Comparison of ENCODE assay signal across 4 cellular contexts in the genomic region with DNA sequence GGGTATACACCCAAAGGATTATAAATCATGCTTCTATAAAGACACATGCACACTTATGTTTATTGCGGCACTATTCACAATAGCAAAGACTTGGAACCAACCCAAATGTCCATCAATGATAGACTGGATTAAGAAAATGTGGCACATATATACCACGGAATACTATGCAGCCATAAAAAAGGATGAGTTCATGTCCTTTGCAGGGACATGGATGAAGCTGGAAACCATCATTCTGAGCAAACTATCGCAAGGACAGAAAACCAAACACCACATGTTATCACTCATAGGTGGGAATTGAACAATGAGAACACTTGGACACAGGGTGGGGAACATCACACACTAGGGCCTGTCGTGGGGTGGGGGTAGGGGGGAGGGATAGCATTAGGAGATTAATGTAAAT. TPM values are rescaled to one million over a fixed set of nuclear protein-coding genes. Genes with fewer than 3 reads are reported as not detected.
"Had no signal": no experiment of that assay in that cellular context is flagged by ENCODE, and none has a peak within 500 bp of the region (broad histone marks: within the 10 kb centered on the region; RNA-seq: fewer than 3 reads in every experiment).

No MANE protein-coding gene starts in this region.

RNA-seq across cellular contexts. Expression of gene VPREB1, which starts 51.1 kb away (rescaled TPM):
- total RNA-seq: HepG2, HT-29, HT1080, IMR-90 had no signal
- polyA plus RNA-seq: HepG2, IMR-90 had no signal
